Comparison of ENCODE assay signal across 9 cellular contexts in genomic region chr5:149667084-149667826, GRCh38.
DNase-seq lines count a peak whose midpoint lies in the region; ATAC-seq, FAIRE-seq and TF ChIP-seq lines count a peak whose summit lies in the region.
"Had no signal": no experiment of that assay in that cellular context is flagged by ENCODE, and none has a peak within 500 bp of the region (broad histone marks: within the 10 kb centered on the region; RNA-seq: fewer than 3 reads in every experiment).

No MANE protein-coding gene starts in this region.

- H3K4me1 ChIP-seq in BE2C, result peaks cover 4% of the 10 kb centered on the region; the same call in 1 of the 2 replicates
- peaks cover 31 to 42% of the 10 kb centered on the region in 2 donors for H3K4me1 ChIP-seq in duodenal mucosa (ENCODE audit: control insufficient read depth in 1 of 2, insufficient read depth in 2 of 2, low read length in 2 of 2)
- peaks cover 2 to 36% of the 10 kb centered on the region in 2 donors for H3K4me1 ChIP-seq in mucosa of rectum (ENCODE audit: control insufficient read depth in 2 of 2, insufficient read depth in 2 of 2, low read length in 2 of 2)

- FAIRE-seq in GM19239 (lab: Jason Lieb, UNC), result peak; percentile 84
- FAIRE-seq: islet of Langerhans had no signal

- no peak overlapping the region for H3K4me3 ChIP-seq in BE2C (ENCODE audit: low read depth, low read length)
- peak overlapping the region in 1 of 2 donors; percentile 25 for H3K4me3 ChIP-seq in duodenal mucosa (ENCODE audit: low read depth in 1 of 2, low read length in 2 of 2)
- peak overlapping the region in 1 of 2 donors; percentile 2 for H3K4me3 ChIP-seq in mucosa of rectum (ENCODE audit: low read length in 2 of 2)

- peaks cover 2% of the 10 kb centered on the region; the same call in 1 of the 2 replicates for H3K9me3 ChIP-seq in BE2C
- peaks cover 0 to 4% of the 10 kb centered on the region in 2 donors for H3K9me3 ChIP-seq in duodenal mucosa (ENCODE audit: control insufficient read depth in 1 of 2, low read length in 2 of 2)
- no peaks in the 10 kb centered on the region for H3K9me3 ChIP-seq in mucosa of rectum (ENCODE audit: control insufficient read depth in 2 of 2, low read length in 2 of 2)

- ATAC-seq in HG02763 (IDR thresholded peaks at IDR 0.05; ENCODE audit: unreplicated experiment), result no peak

- H3K9ac ChIP-seq in duodenal mucosa (ENCODE audit: low read depth in 1 of 2, low read length in 2 of 2) (peak overlapping the region; percentile 24 to 54), mucosa of rectum (ENCODE audit: low read depth in 1 of 2, low read length in 2 of 2) (no peak overlapping the region)

- DNase-seq in BE2C, result peak; percentile 57
- DNase-seq in GM19239 (ENCODE audit: insufficient read length, low spot score), result peak; percentile 47
- peak; percentile 61 for DNase-seq in RPMI8226
- DNase-seq in substantia nigra (lab: John Stamatoyannopoulos, UW), result no peak
- no peak for DNase-seq in NCI-H345 treated with DMSO at 0.1 percent for 48 hours (lab: John Stamatoyannopoulos, UW; ENCODE audit: unreplicated experiment)

- H3K27me3 ChIP-seq in BE2C (no peaks in the 10 kb centered on the region), duodenal mucosa (ENCODE audit: control insufficient read depth in 1 of 2, insufficient read depth in 2 of 2, low read length in 2 of 2) (no peaks in the 10 kb centered on the region), mucosa of rectum (ENCODE audit: control insufficient read depth in 2 of 2, insufficient read depth in 2 of 2, low read length in 2 of 2) (no peaks in the 10 kb centered on the region)

- no peaks in the 10 kb centered on the region for H3K36me3 ChIP-seq in BE2C
- H3K36me3 ChIP-seq in duodenal mucosa (ENCODE audit: control insufficient read depth in 1 of 2, insufficient read depth in 2 of 2, low read length in 2 of 2), result no peaks in the 10 kb centered on the region
- H3K36me3 ChIP-seq in mucosa of rectum (ENCODE audit: control insufficient read depth in 2 of 2, insufficient read depth in 2 of 2, low read length in 2 of 2), result no peaks in the 10 kb centered on the region

- peak; percentile 91 for TF ChIP-seq CTCF in BE2C (IDR thresholded peaks at IDR 0.05; ENCODE audit: low read depth, low read length)

- H3K27ac ChIP-seq in duodenal mucosa (ENCODE audit: low read depth, low read length) (peak overlapping the region; percentile 6), mucosa of rectum (ENCODE audit: low read depth in 2 of 2, low read length in 2 of 2) (peak overlapping the region; percentile 18 to 76), substantia nigra (ENCODE audit: low read depth, low read length, poor library complexity, severe bottlenecking) (no peak overlapping the region)

Comparison
In these comparisons a context has a peak if more than half of its experiments do, and no peak if none do; other contexts are left out.
1. DNase-seq: peak in BE2C (single experiment), GM19239 (single experiment) and RPMI8226 (single experiment); none in substantia nigra (0 of 49) and NCI-H345 treated with DMSO at 0.1 percent for 48 hours (single experiment).
2. H3K9ac ChIP-seq: peak in duodenal mucosa (2 of 2); none in mucosa of rectum (0 of 2).